In the genomic region with DNA sequence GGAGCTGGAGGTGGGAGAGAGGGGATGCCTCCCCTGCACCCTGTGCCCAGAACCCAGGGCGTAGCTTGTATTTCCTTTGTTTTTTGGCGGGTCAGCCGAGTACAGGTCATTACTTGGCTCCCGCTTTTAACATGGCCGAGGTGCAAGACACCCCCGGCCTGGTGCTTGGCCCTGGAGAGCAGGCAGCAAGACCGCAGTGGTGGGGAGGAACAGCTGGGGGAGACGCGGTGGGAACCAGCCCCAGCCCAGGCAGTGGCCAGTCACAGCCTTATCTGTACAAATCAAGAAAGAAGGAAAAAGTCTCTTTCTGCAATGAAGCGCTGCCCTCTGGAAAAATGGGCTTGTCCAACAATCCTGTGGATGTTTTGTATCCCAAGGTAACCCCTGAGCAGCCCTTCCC, we compare ENCODE assay signal across 2 cellular contexts.
TF ChIP-seq lines count a peak whose summit lies in the region.

No MANE protein-coding gene starts in this region.

TF ChIP-seq in SK-N-SH, 30 proteins besides CTCF, POLR2A, EP300 and RAD21 (continued from another document):
- TF ChIP-seq TEAD4 (IDR thresholded peaks at IDR 0.05; ENCODE audit: borderline replicate concordance, insufficient read depth), result no peak
- TF ChIP-seq, protein P1, sequence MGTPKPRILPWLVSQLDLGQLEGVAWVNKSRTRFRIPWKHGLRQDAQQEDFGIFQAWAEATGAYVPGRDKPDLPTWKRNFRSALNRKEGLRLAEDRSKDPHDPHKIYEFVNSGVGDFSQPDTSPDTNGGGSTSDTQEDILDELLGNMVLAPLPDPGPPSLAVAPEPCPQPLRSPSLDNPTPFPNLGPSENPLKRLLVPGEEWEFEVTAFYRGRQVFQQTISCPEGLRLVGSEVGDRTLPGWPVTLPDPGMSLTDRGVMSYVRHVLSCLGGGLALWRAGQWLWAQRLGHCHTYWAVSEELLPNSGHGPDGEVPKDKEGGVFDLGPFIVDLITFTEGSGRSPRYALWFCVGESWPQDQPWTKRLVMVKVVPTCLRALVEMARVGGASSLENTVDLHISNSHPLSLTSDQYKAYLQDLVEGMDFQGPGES (IDR thresholded peaks at IDR 0.05; ENCODE audit: low read depth, low read length), result no peak
- no peak for TF ChIP-seq POLR2AphosphoS5 (IDR thresholded peaks at IDR 0.05; ENCODE audit: low read depth, low read length)
- no peak for TF ChIP-seq NFIC (IDR thresholded peaks at IDR 0.05; ENCODE audit: borderline replicate concordance)
- TF ChIP-seq, protein P2, sequence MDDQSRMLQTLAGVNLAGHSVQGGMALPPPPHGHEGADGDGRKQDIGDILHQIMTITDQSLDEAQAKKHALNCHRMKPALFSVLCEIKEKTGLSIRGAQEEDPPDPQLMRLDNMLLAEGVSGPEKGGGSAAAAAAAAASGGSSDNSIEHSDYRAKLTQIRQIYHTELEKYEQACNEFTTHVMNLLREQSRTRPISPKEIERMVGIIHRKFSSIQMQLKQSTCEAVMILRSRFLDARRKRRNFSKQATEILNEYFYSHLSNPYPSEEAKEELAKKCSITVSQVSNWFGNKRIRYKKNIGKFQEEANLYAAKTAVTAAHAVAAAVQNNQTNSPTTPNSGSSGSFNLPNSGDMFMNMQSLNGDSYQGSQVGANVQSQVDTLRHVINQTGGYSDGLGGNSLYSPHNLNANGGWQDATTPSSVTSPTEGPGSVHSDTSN (IDR thresholded peaks at IDR 0.05), result no peak
- TF ChIP-seq USF2 (IDR thresholded peaks at IDR 0.05; ENCODE audit: borderline replicate concordance, low read depth, low read length), result no peak
TF ChIP-seq in SK-N-SH: peak in this region for 0.

TF ChIP-seq in SK-N-SH treated with all-trans-retinoic acid at 6 μM for 48 hours, 23 proteins besides CTCF, POLR2A, EP300 and RAD21 (continued from another document):
- no peak for TF ChIP-seq POU6F1 (CRISPR knock-in tag; IDR thresholded peaks at IDR 0.05; ENCODE audit: borderline replicate concordance, low read depth)
- TF ChIP-seq ZFP30 (CRISPR knock-in tag; IDR thresholded peaks at IDR 0.05), result no peak
- TF ChIP-seq BACH2 (CRISPR knock-in tag; IDR thresholded peaks at IDR 0.05; ENCODE audit: borderline replicate concordance), result no peak
- TF ChIP-seq ARNTL (CRISPR knock-in tag; IDR thresholded peaks at IDR 0.05; ENCODE audit: borderline replicate concordance, low read depth), result no peak
- TF ChIP-seq, protein P3, sequence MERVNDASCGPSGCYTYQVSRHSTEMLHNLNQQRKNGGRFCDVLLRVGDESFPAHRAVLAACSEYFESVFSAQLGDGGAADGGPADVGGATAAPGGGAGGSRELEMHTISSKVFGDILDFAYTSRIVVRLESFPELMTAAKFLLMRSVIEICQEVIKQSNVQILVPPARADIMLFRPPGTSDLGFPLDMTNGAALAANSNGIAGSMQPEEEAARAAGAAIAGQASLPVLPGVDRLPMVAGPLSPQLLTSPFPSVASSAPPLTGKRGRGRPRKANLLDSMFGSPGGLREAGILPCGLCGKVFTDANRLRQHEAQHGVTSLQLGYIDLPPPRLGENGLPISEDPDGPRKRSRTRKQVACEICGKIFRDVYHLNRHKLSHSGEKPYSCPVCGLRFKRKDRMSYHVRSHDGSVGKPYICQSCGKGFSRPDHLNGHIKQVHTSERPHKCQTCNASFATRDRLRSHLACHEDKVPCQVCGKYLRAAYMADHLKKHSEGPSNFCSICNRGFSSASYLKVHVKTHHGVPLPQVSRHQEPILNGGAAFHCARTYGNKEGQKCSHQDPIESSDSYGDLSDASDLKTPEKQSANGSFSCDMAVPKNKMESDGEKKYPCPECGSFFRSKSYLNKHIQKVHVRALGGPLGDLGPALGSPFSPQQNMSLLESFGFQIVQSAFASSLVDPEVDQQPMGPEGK (CRISPR knock-in tag; IDR thresholded peaks at IDR 0.05; ENCODE audit: borderline replicate concordance), result no peak
- no peak for TF ChIP-seq GLIS3 (CRISPR knock-in tag; IDR thresholded peaks at IDR 0.05)
- TF ChIP-seq OSR1 (CRISPR knock-in tag; IDR thresholded peaks at IDR 0.05), result no peak
